Comparison of ENCODE assay signal across 15 cellular contexts in genomic region chr10:11189581-11190376, GRCh38.
DNase-seq lines count a peak whose midpoint lies in the region; ATAC-seq and TF ChIP-seq lines count a peak whose summit lies in the region.
"Had no signal": no experiment of that assay in that cellular context is flagged by ENCODE, and none has a peak within 500 bp of the region (broad histone marks: within the 10 kb centered on the region; RNA-seq: fewer than 3 reads in every experiment).

No MANE protein-coding gene starts in this region.

- CTCF ChIA-PET in activated CD4-positive, alpha-beta T cell treated with anti-CD3 and anti-CD28 coated beads for 36 hours (lab: Charles Lee): interaction anchor here (0.7 to 2.1 kb wide), 6 partner anchors 9 to 110 kb away, joined by 3 to 7 read pairs (median 3); no protein-coding TSS in a partner anchor
- CTCF ChIA-PET in IMR-90 (lab: Yijun Ruan, JAX): interaction anchor here (0.6 kb wide), 1 partner anchor 34 kb away, joined by 8 read pairs; no protein-coding TSS in a partner anchor

- H3K4me3 Mint-ChIP-seq in activated CD4-positive, alpha-beta T cell treated with anti-CD3 and anti-CD28 coated beads for 36 hours: no peak overlapping the region
- H3K4me3 Mint-ChIP-seq in chondrocyte (ENCODE audit: unreplicated experiment): no peak overlapping the region

- dilution Hi-C loops in IMR-90 (cut with HindIII; ENCODE audit: low sequenced_read_pairs, unreplicated experiment): no loop called here

- TF ChIP-seq CTCF in IMR-90 (conservative IDR thresholded peaks at IDR 0.05; ENCODE audit: low read depth, low read length) (no peak), chondrocyte (IDR thresholded peaks at IDR 0.05) (no peak), neural cell (IDR thresholded peaks at IDR 0.05; ENCODE audit: poor library complexity, severe bottlenecking) (no peak)

- no peak overlapping the region for H3K18ac ChIP-seq in IMR-90 (ENCODE audit: low read depth, low read length)

- no peak for ATAC-seq in activated CD4-positive, alpha-beta T cell treated with anti-CD3 and anti-CD28 coated beads for 36 hours
- peak; percentile 53 for ATAC-seq in IMR-90 (ENCODE audit: low read depth)
- no peak for ATAC-seq in HG03095 (IDR thresholded peaks at IDR 0.05; ENCODE audit: unreplicated experiment)

- no peak overlapping the region for H2AK5ac ChIP-seq in IMR-90 (ENCODE audit: low read depth, low read length)

- H3K4me1 ChIP-seq in IMR-90 (ENCODE audit: control insufficient read depth, insufficient read depth, low read length): no peaks in the 10 kb centered on the region

- no peak overlapping the region for H2BK5ac ChIP-seq in IMR-90 (ENCODE audit: low read depth, low read length, poor library complexity, severe bottlenecking)

- peaks cover 96% of the 10 kb centered on the region for H3K4me1 Mint-ChIP-seq in activated CD4-positive, alpha-beta T cell treated with anti-CD3 and anti-CD28 coated beads for 36 hours
- peaks cover 10% of the 10 kb centered on the region for H3K4me1 Mint-ChIP-seq in chondrocyte (ENCODE audit: low read depth)

- H3K9ac ChIP-seq in IMR-90 (ENCODE audit: low read depth, low read length) (no peak overlapping the region), neural cell (ENCODE audit: low read length) (no peak overlapping the region)

- no peak for TF ChIP-seq EP300 in neural cell (conservative IDR thresholded peaks at IDR 0.05; ENCODE audit: poor library complexity, severe bottlenecking)

- no peak overlapping the region for H3K56ac ChIP-seq in IMR-90 (ENCODE audit: extremely low read depth, insufficient read depth, low read length)

- H3K4ac ChIP-seq in IMR-90 (ENCODE audit: low read depth, low read length): no peak overlapping the region

- H3K36me3 Mint-ChIP-seq in activated CD4-positive, alpha-beta T cell treated with anti-CD3 and anti-CD28 coated beads for 36 hours (ENCODE audit: low read depth): peaks cover 88% of the 10 kb centered on the region
- peaks cover 9% of the 10 kb centered on the region for H3K36me3 Mint-ChIP-seq in chondrocyte (ENCODE audit: low read depth)

- no peaks in the 10 kb centered on the region for H3K79me1 ChIP-seq in IMR-90 (ENCODE audit: low read depth in 1 of 2, low read length in 2 of 2)

- intact Hi-C loops in activated CD4-positive, alpha-beta T cell treated with anti-CD3 and anti-CD28 coated beads for 36 hours (cut with DNase I, micrococcal nuclease): loop anchor here in 1 of 2 experiments (1.0 kb wide), 1 partner anchor 7 kb away; no protein-coding TSS in a partner anchor
- intact Hi-C loops in IMR-90 (cut with micrococcal nuclease): no loop called here

- H2BK20ac ChIP-seq in IMR-90 (ENCODE audit: low read depth, low read length): no peak overlapping the region

- no peaks in the 10 kb centered on the region for H3F3A ChIP-seq in neural cell (ENCODE audit: insufficient read depth, low read length, poor library complexity, severe bottlenecking)

- H3K27ac ChIP-seq in IMR-90 (ENCODE audit: insufficient read depth, low read length) (no peak overlapping the region), neural cell (ENCODE audit: low read length) (no peak overlapping the region)
- H3K27ac ChIP-seq: HL-60 had no signal

- H3K79me2 ChIP-seq in neural cell (replicated peaks; ENCODE audit: insufficient read depth, low read length): peaks cover 40% of the 10 kb centered on the region

- peaks cover 17% of the 10 kb centered on the region for H3K9me3 Mint-ChIP-seq in activated CD4-positive, alpha-beta T cell treated with anti-CD3 and anti-CD28 coated beads for 36 hours (ENCODE audit: low read depth)
- H3K9me3 Mint-ChIP-seq in chondrocyte (ENCODE audit: low read depth): peaks cover 12% of the 10 kb centered on the region

- H3K36me3 ChIP-seq in IMR-90 (ENCODE audit: control insufficient read depth, insufficient read depth, low read length): no peaks in the 10 kb centered on the region
- no peaks in the 10 kb centered on the region for H3K36me3 ChIP-seq in neural cell (ENCODE audit: insufficient read depth, low read length)
- H3K36me3 ChIP-seq: HAP-1 had no signal

- no peak for TF ChIP-seq RAD21 in IMR-90 (IDR thresholded peaks at IDR 0.05; ENCODE audit: low read length)
- no peak for TF ChIP-seq RAD21 in neural cell (conservative IDR thresholded peaks at IDR 0.05)

- H3K23ac ChIP-seq in IMR-90 (ENCODE audit: low read depth, low read length): no peak overlapping the region

- no peaks in the 10 kb centered on the region for H3K9me1 ChIP-seq in IMR-90 (ENCODE audit: insufficient read depth, low read length)

- no TSS peak for BruUV-seq in IMR-90 (replicated peaks; lab: Mats Ljungman, UMichigan)

- 49% methylated on average over 3 of the region's 6 CpGs; no CpG with 5 or more reads in 1 of the 2 experiments for WGBS in IMR-90 (ENCODE audit: extremely low coverage in 2 of 2, insufficient read length in 1 of 2), 2 experiments

- H3K14ac ChIP-seq in IMR-90 (replicated peaks; ENCODE audit: low read depth, low read length): no peak overlapping the region

- no peak overlapping the region for H2AFZ ChIP-seq in IMR-90 (replicated peaks; ENCODE audit: low read length, poor library complexity)
- no peak overlapping the region for H2AFZ ChIP-seq in neural cell (ENCODE audit: low read depth, low read length)

- no peak overlapping the region for H2BK15ac ChIP-seq in IMR-90 (ENCODE audit: low read depth, low read length)

- no peak overlapping the region for H4K91ac ChIP-seq in IMR-90 (ENCODE audit: insufficient read depth, low read depth, low read length)

- in situ Hi-C loops in IMR-90 (cut with MboI; ENCODE audit: low sequenced_read_pairs): no loop called here

- H3K27me3 ChIP-seq in IMR-90 (ENCODE audit: control insufficient read depth, insufficient read depth, low read length) (no peaks in the 10 kb centered on the region), neural cell (ENCODE audit: insufficient read depth, low read depth, low read length) (no peaks in the 10 kb centered on the region)

- TF ChIP-seq POLR2A in IMR-90 (IDR thresholded peaks at IDR 0.05; ENCODE audit: low read depth, low read length): no peak

- POLR2A ChIA-PET in activated CD4-positive, alpha-beta T cell treated with anti-CD3 and anti-CD28 coated beads for 36 hours (lab: Charles Lee): interaction anchor here (0.7 kb wide), 1 partner anchor 36 kb away, joined by 3 read pairs; no protein-coding TSS in a partner anchor
- POLR2A ChIA-PET in IMR-90 (lab: Charles Lee; ENCODE audit: unreplicated experiment): no interaction called here

- H4K5ac ChIP-seq in IMR-90 (ENCODE audit: low read depth, low read length): no peak overlapping the region

- H3K4me3 ChIP-seq in IMR-90 (ENCODE audit: insufficient read depth, low read depth, low read length) (no peak overlapping the region), neural cell (ENCODE audit: low read length) (peak overlapping the region; percentile 0)
- H3K4me3 ChIP-seq: HAP-1 had no signal

- peaks cover 3% of the 10 kb centered on the region; the same call in 1 of the 2 replicates for H3K9me3 ChIP-seq in IMR-90 (ENCODE audit: control insufficient read depth, insufficient read depth, low read length)
- peaks cover 4% of the 10 kb centered on the region for H3K9me3 ChIP-seq in neural cell (ENCODE audit: low read length)
- H3K9me3 ChIP-seq: HAP-1 had no signal

- H2AK9ac ChIP-seq in IMR-90 (replicated peaks; ENCODE audit: low read depth, low read length, poor library complexity): no peak overlapping the region

- no peak overlapping the region for H4K8ac ChIP-seq in IMR-90 (ENCODE audit: low read depth in 2 of 2, low read length in 2 of 2)

- no peak overlapping the region for H3K4me2 ChIP-seq in IMR-90 (ENCODE audit: low read depth, low read length)
- H3K4me2 ChIP-seq in neural cell (ENCODE audit: low read length): no peak overlapping the region

- H4K20me1 ChIP-seq in IMR-90 (ENCODE audit: insufficient read depth, low read length) (no peaks in the 10 kb centered on the region), neural cell (ENCODE audit: insufficient read depth) (peaks cover 3% of the 10 kb centered on the region)

- H2BK120ac ChIP-seq in IMR-90 (ENCODE audit: low read depth, low read length): no peak overlapping the region

- H3K27ac Mint-ChIP-seq in activated CD4-positive, alpha-beta T cell treated with anti-CD3 and anti-CD28 coated beads for 36 hours: peak overlapping the region; percentile 89
- H3K27ac Mint-ChIP-seq in chondrocyte (ENCODE audit: unreplicated experiment): peak overlapping the region; percentile 33

- H3K9me2 ChIP-seq in neural cell (ENCODE audit: insufficient read depth, low read length): no peaks in the 10 kb centered on the region

- DNase-seq in activated CD4-positive, alpha-beta T cell treated with anti-CD3 and anti-CD28 coated beads for 36 hours: no peak
- no peak for DNase-seq in activated CD4-positive, alpha-beta T cell treated with anti-CD3 and anti-CD28 coated beads, Interleukin-2, amount 50 U/mL, for 48 hours
- no peak for DNase-seq in IMR-90
- no peak for DNase-seq in chondrocyte (ENCODE audit: low spot score)
- DNase-seq in C1 segment of cervical spinal cord (lab: John Stamatoyannopoulos, UW): no peak
- no peak for DNase-seq in NCI-H146 (lab: John Stamatoyannopoulos, UW)
- DNase-seq: Calu3, NCI-H2029 treated with DMSO at 0.1 percent for 48 hours, occipital lobe, SIG-M5, substantia nigra had no signal

- H3K27me3 Mint-ChIP-seq in activated CD4-positive, alpha-beta T cell treated with anti-CD3 and anti-CD28 coated beads for 36 hours: no peaks in the 10 kb centered on the region
- no peaks in the 10 kb centered on the region for H3K27me3 Mint-ChIP-seq in chondrocyte (ENCODE audit: low read depth)

TF ChIP-seq in IMR-90, 13 proteins besides CTCF, POLR2A, EP300 and RAD21:
- TF ChIP-seq MAFK (IDR thresholded peaks at IDR 0.05; ENCODE audit: low read depth, low read length): no peak
- no peak for TF ChIP-seq CHD1 (IDR thresholded peaks at IDR 0.05; ENCODE audit: low read depth, low read length)
- no peak for TF ChIP-seq CEBPB (IDR thresholded peaks at IDR 0.05; ENCODE audit: low read depth, low read length)

TF ChIP-seq in neural cell, 6 proteins besides CTCF, POLR2A, EP300 and RAD21 (continues in another document):
- TF ChIP-seq TAF1 (IDR thresholded peaks at IDR 0.05; ENCODE audit: low read depth) (no peak), MXI1 (conservative IDR thresholded peaks at IDR 0.05; ENCODE audit: poor library complexity, severe bottlenecking) (no peak), SMC3 (conservative IDR thresholded peaks at IDR 0.05; ENCODE audit: poor library complexity) (no peak), EZH2 (IDR thresholded peaks at IDR 0.05; ENCODE audit: borderline replicate concordance, insufficient read depth, low read length, poor library complexity, severe bottlenecking) (no peak), POLR2AphosphoS5 (IDR thresholded peaks at IDR 0.05) (no peak)
